ENCODE assay signal across 1 cellular context in genomic region chr1:23601104-23601967, GRCh38.
TF ChIP-seq lines count a peak whose summit lies in the region.

No MANE protein-coding gene starts in this region.

TF ChIP-seq in GM12878, 131 proteins besides CTCF, POLR2A, EP300 and RAD21:
- TF ChIP-seq CBX5 (IDR thresholded peaks at IDR 0.05; ENCODE audit: low read depth) (no peak), RB1 (IDR thresholded peaks at IDR 0.05; ENCODE audit: borderline replicate concordance) (no peak), ZBTB33 (IDR thresholded peaks at IDR 0.05) (no peak), ETV6 (conservative IDR thresholded peaks at IDR 0.05 in 1 of 2, IDR thresholded peaks at IDR 0.05 in 1 of 2; ENCODE audit: borderline replicate concordance in 1 of 2, low read depth in 1 of 2) (no peak), E2F8 (IDR thresholded peaks at IDR 0.05; ENCODE audit: low read depth, partially characterized antibody) (no peak), PML (IDR thresholded peaks at IDR 0.05; ENCODE audit: low read length) (no peak), NR2C2 (IDR thresholded peaks at IDR 0.05; ENCODE audit: borderline replicate concordance, control insufficient read depth, insufficient read length, low read depth) (no peak), POLR2AphosphoS5 (IDR thresholded peaks at IDR 0.05; ENCODE audit: low read length) (no peak), BCL11A (IDR thresholded peaks at IDR 0.05; ENCODE audit: low read depth, low read length) (no peak), CBFB (IDR thresholded peaks at IDR 0.05; ENCODE audit: low read depth) (0 out of 2 replicates have a peak, but pooled peaks have one; percentile 51), PBX3 (IDR thresholded peaks at IDR 0.05; ENCODE audit: insufficient replicate concordance, low read depth, low read length) (no peak), IKZF1 (conservative IDR thresholded peaks at IDR 0.05) (no peak), RELA (IDR thresholded peaks at IDR 0.05; ENCODE audit: borderline replicate concordance, partially characterized antibody) (no peak), STAT3 (IDR thresholded peaks at IDR 0.05; ENCODE audit: low read depth, low read length) (no peak), ZNF384 (IDR thresholded peaks at IDR 0.05; ENCODE audit: borderline replicate concordance, low read depth, low read length) (peak; percentile 41; the same call in 1 of the 2 replicates), ZNF592 (IDR thresholded peaks at IDR 0.05) (no peak), PAX5 (IDR thresholded peaks at IDR 0.05; ENCODE audit: borderline replicate concordance, low read depth, low read length) (peak; percentile 75; the same call in 1 of the 2 replicates), MTA3 (IDR thresholded peaks at IDR 0.05; ENCODE audit: borderline replicate concordance, low read length) (no peak), EED (IDR thresholded peaks at IDR 0.05; ENCODE audit: low read depth) (0 out of 2 replicates have a peak, but pooled peaks have one; percentile 22), KDM1A (IDR thresholded peaks at IDR 0.05; ENCODE audit: borderline replicate concordance) (no peak)
- TF ChIP-seq, protein P1, sequence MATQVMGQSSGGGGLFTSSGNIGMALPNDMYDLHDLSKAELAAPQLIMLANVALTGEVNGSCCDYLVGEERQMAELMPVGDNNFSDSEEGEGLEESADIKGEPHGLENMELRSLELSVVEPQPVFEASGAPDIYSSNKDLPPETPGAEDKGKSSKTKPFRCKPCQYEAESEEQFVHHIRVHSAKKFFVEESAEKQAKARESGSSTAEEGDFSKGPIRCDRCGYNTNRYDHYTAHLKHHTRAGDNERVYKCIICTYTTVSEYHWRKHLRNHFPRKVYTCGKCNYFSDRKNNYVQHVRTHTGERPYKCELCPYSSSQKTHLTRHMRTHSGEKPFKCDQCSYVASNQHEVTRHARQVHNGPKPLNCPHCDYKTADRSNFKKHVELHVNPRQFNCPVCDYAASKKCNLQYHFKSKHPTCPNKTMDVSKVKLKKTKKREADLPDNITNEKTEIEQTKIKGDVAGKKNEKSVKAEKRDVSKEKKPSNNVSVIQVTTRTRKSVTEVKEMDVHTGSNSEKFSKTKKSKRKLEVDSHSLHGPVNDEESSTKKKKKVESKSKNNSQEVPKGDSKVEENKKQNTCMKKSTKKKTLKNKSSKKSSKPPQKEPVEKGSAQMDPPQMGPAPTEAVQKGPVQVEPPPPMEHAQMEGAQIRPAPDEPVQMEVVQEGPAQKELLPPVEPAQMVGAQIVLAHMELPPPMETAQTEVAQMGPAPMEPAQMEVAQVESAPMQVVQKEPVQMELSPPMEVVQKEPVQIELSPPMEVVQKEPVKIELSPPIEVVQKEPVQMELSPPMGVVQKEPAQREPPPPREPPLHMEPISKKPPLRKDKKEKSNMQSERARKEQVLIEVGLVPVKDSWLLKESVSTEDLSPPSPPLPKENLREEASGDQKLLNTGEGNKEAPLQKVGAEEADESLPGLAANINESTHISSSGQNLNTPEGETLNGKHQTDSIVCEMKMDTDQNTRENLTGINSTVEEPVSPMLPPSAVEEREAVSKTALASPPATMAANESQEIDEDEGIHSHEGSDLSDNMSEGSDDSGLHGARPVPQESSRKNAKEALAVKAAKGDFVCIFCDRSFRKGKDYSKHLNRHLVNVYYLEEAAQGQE (IDR thresholded peaks at IDR 0.05; ENCODE audit: low read depth, low read length): no peak
- TF ChIP-seq, protein P2, sequence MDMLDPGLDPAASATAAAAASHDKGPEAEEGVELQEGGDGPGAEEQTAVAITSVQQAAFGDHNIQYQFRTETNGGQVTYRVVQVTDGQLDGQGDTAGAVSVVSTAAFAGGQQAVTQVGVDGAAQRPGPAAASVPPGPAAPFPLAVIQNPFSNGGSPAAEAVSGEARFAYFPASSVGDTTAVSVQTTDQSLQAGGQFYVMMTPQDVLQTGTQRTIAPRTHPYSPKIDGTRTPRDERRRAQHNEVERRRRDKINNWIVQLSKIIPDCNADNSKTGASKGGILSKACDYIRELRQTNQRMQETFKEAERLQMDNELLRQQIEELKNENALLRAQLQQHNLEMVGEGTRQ (IDR thresholded peaks at IDR 0.05; ENCODE audit: borderline replicate concordance, low read depth, low read length): no peak
- TF ChIP-seq, protein P3, sequence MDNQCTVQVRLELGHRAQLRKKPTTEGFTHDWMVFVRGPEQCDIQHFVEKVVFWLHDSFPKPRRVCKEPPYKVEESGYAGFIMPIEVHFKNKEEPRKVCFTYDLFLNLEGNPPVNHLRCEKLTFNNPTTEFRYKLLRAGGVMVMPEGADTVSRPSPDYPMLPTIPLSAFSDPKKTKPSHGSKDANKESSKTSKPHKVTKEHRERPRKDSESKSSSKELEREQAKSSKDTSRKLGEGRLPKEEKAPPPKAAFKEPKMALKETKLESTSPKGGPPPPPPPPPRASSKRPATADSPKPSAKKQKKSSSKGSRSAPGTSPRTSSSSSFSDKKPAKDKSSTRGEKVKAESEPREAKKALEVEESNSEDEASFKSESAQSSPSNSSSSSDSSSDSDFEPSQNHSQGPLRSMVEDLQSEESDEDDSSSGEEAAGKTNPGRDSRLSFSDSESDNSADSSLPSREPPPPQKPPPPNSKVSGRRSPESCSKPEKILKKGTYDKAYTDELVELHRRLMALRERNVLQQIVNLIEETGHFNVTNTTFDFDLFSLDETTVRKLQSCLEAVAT (IDR thresholded peaks at IDR 0.05): 0 out of 2 replicates have a peak, but pooled peaks have one; percentile 30
- TF ChIP-seq, protein P4, sequence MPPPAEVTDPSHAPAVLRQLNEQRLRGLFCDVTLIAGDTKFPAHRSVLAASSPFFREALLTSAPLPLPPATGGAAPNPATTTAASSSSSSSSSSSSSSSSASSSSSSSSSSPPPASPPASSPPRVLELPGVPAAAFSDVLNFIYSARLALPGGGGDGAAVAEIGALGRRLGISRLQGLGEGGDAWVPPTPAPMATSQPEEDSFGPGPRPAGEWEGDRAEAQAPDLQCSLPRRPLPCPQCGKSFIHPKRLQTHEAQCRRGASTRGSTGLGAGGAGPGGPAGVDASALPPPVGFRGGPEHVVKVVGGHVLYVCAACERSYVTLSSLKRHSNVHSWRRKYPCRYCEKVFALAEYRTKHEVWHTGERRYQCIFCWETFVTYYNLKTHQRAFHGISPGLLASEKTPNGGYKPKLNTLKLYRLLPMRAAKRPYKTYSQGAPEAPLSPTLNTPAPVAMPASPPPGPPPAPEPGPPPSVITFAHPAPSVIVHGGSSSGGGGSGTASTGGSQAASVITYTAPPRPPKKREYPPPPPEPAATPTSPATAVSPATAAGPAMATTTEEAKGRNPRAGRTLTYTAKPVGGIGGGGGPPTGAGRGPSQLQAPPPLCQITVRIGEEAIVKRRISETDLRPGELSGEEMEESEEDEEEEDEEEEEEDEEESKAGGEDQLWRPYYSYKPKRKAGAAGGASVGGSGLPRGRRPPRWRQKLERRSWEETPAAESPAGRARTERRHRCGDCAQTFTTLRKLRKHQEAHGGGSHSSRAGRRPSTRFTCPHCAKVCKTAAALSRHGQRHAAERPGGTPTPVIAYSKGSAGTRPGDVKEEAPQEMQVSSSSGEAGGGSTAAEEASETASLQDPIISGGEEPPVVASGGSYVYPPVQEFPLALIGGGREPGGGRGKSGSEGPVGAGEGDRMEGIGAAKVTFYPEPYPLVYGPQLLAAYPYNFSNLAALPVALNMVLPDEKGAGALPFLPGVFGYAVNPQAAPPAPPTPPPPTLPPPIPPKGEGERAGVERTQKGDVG (CRISPR knock-in tag; IDR thresholded peaks at IDR 0.05): no peak
